In genomic region chr11:73991471-73992006, GRCh38 we compare ENCODE assay signal across 17 cellular contexts. TPM values are rescaled to one million over a fixed set of nuclear protein-coding genes. Genes with fewer than 3 reads are reported as not detected.
DNase-seq lines count a peak whose midpoint lies in the region; ATAC-seq, FAIRE-seq and TF ChIP-seq lines count a peak whose summit lies in the region.
"Had no signal": no experiment of that assay in that cellular context is flagged by ENCODE, and none has a peak within 500 bp of the region (broad histone marks: within the 10 kb centered on the region; RNA-seq: fewer than 3 reads in every experiment).

No MANE protein-coding gene starts in this region.

- no peaks in the 10 kb centered on the region for H3K36me3 ChIP-seq in kidney (ENCODE audit: control insufficient read depth in 1 of 2, insufficient read depth in 2 of 2, low read length in 2 of 2)
- H3K36me3 ChIP-seq: transverse colon had no signal

- no peaks in the 10 kb centered on the region for H3K9me3 Mint-ChIP-seq in IgD-negative memory B cell
- H3K9me3 Mint-ChIP-seq in H9 = no peaks in the 10 kb centered on the region
- H3K9me3 Mint-ChIP-seq: effector memory CD8-positive, alpha-beta T cell had no signal

- WGBS in H9 (ENCODE audit: extremely low coverage, insufficient read length, low lambda C conversion rate) = no CpG with 5 or more reads among the region's 6 CpGs

- H3K4me3 Mint-ChIP-seq in IgD-negative memory B cell (peak overlapping the region in 3 of 4 donors; percentile 54 to 91 (median 72)), H9 (no peak overlapping the region)
- H3K4me3 Mint-ChIP-seq: effector memory CD8-positive, alpha-beta T cell had no signal

- H3K79me2 ChIP-seq in H9 (ENCODE audit: insufficient read depth, low read length) = no peaks in the 10 kb centered on the region

- H3K27ac ChIP-seq in kidney (ENCODE audit: low read depth in 2 of 2, low read length in 2 of 2) (no peak overlapping the region), H9 (ENCODE audit: insufficient read length, low read depth, low read length) (no peak overlapping the region)
- H3K27ac ChIP-seq: HL-60, transverse colon had no signal

- H3K9ac ChIP-seq in kidney (ENCODE audit: low read length in 2 of 2) = no peak overlapping the region
- H3K9ac ChIP-seq in H9 (ENCODE audit: extremely low read depth, insufficient read length, low read length) = no peak overlapping the region

- H3K4me1 ChIP-seq in kidney (ENCODE audit: control insufficient read depth in 1 of 2, insufficient read depth in 1 of 2, low read depth in 1 of 2, low read length in 2 of 2) = no peaks in the 10 kb centered on the region
- no peaks in the 10 kb centered on the region for H3K4me1 ChIP-seq in H9 (ENCODE audit: insufficient read depth, low read length)

- H3K56ac ChIP-seq in H9 (ENCODE audit: insufficient read length, low read depth, low read length) = no peak overlapping the region

- no peak overlapping the region for H2BK20ac ChIP-seq in H9 (ENCODE audit: low read depth, low read length, poor library complexity, severe bottlenecking)

- H3K27me3 ChIP-seq in H9 (ENCODE audit: insufficient read depth, low read length) = no peaks in the 10 kb centered on the region
- H3K27me3 ChIP-seq: transverse colon had no signal

- DNase-seq in GM10266 (ENCODE audit: extremely low spot score) = peak; percentile 47
- DNase-seq in kidney = peak; percentile 22
- DNase-seq in KG1 (lab: John Stamatoyannopoulos, UW) = no peak
- no peak for DNase-seq in RPMI8226
- DNase-seq in H9 = no peak
- DNase-seq: Calu3; effector memory CD8-positive, alpha-beta T cell; kidney glomerular epithelial cell; NCI-H1092; NCI-H524 treated with DMSO at 0.1 percent for 48 hours; transverse colon had no signal

- no peak overlapping the region for H2BK5ac ChIP-seq in H9 (ENCODE audit: insufficient read length, low read length)

- no peak overlapping the region for H3K4ac ChIP-seq in H9 (ENCODE audit: low read depth, low read length)

- H2AFZ ChIP-seq in H9 (ENCODE audit: low read length) = no peak overlapping the region

- no peaks in the 10 kb centered on the region for H4K20me1 ChIP-seq in H9 (ENCODE audit: control insufficient read depth, insufficient read depth, insufficient read length)

- H3K4me2 ChIP-seq in H9 (ENCODE audit: insufficient read depth, insufficient read length, low read length) = no peak overlapping the region

- H3K36me3 Mint-ChIP-seq in IgD-negative memory B cell = no peaks in the 10 kb centered on the region
- H3K36me3 Mint-ChIP-seq in H9 (ENCODE audit: insufficient read depth in 1 of 3, low read depth in 3 of 3) = no peaks in the 10 kb centered on the region

- FAIRE-seq in kidney (lab: Jason Lieb, UNC) = no peak
- FAIRE-seq: frontal cortex had no signal

- no peak overlapping the region for H3K18ac ChIP-seq in H9 (ENCODE audit: insufficient read length, low read depth, low read length)

- H4K8ac ChIP-seq in H9 (replicated peaks; ENCODE audit: insufficient read length, low read depth, low read length) = no peak overlapping the region

- no peak overlapping the region for H4K5ac ChIP-seq in H9 (ENCODE audit: insufficient read length, low read depth, low read length)

- H3T11ph ChIP-seq in H9 (ENCODE audit: low read length) = no peak overlapping the region

- intact Hi-C loops in kidney (cut with DNase I) = no loop called here

- no peak overlapping the region for H3K23ac ChIP-seq in H9 (ENCODE audit: insufficient read length, low read depth, low read length)

- no peaks in the 10 kb centered on the region for H3K23me2 ChIP-seq in H9 (ENCODE audit: insufficient read length, low read depth, low read length, poor library complexity, severe bottlenecking)

- ATAC-seq in GM19025 (IDR thresholded peaks at IDR 0.05; ENCODE audit: low read depth, unreplicated experiment) = peak; percentile 42
- ATAC-seq in HG03139 (IDR thresholded peaks at IDR 0.05; ENCODE audit: unreplicated experiment) = no peak
- ATAC-seq: effector memory CD8-positive, alpha-beta T cell; Right ventricle myocardium inferior had no signal

- no peak overlapping the region for H2BK120ac ChIP-seq in H9 (ENCODE audit: low read depth, low read length, poor library complexity, severe bottlenecking)

- H2BK12ac ChIP-seq in H9 (ENCODE audit: insufficient read length, low read depth, low read length) = no peak overlapping the region

- H3K79me1 ChIP-seq in H9 (ENCODE audit: insufficient read depth, low read depth, low read length, poor library complexity, severe bottlenecking) = no peaks in the 10 kb centered on the region

- no peak overlapping the region for H4K91ac ChIP-seq in H9 (ENCODE audit: insufficient read length, low read depth, low read length)

- TF ChIP-seq CTCF in GM10266 (IDR thresholded peaks at IDR 0.05; ENCODE audit: control insufficient read depth, insufficient read depth, low read depth, missing control alignments) (no peak), kidney (IDR thresholded peaks at IDR 0.05; ENCODE audit: borderline replicate concordance, extremely low read depth, insufficient read depth) (no peak), H9 (conservative IDR thresholded peaks at IDR 0.05) (no peak)

- no peak overlapping the region for H2AK5ac ChIP-seq in H9 (ENCODE audit: insufficient read length, low read length)

- H2BK15ac ChIP-seq in H9 (ENCODE audit: low read depth, low read length) = no peak overlapping the region

- H3K27me3 Mint-ChIP-seq in IgD-negative memory B cell (no peaks in the 10 kb centered on the region), H9 (ENCODE audit: low read depth) (no peaks in the 10 kb centered on the region; the same call in 1 of the 2 replicates)
- H3K27me3 Mint-ChIP-seq: effector memory CD8-positive, alpha-beta T cell had no signal

- H3K9me3 ChIP-seq in kidney (ENCODE audit: control insufficient read depth in 1 of 2, low read length in 2 of 2) = no peaks in the 10 kb centered on the region
- no peaks in the 10 kb centered on the region for H3K9me3 ChIP-seq in H9 (ENCODE audit: control insufficient read depth, low read depth, low read length)
- H3K9me3 ChIP-seq: transverse colon had no signal

- H3K4me1 Mint-ChIP-seq in IgD-negative memory B cell (peaks cover 40 to 50% (median 45%) of the 10 kb centered on the region in 3 donors), H9 (peaks cover 5 to 8% of the 10 kb centered on the region in 2 experiments; a peak in 2 of 4 replicates)

- H3K4me3 ChIP-seq in kidney (ENCODE audit: low read length in 2 of 2) = no peak overlapping the region
- H3K4me3 ChIP-seq: transverse colon had no signal

- no peak overlapping the region for H3K14ac ChIP-seq in H9 (ENCODE audit: insufficient read depth, low read length)

- H3K27ac Mint-ChIP-seq in IgD-negative memory B cell (peak overlapping the region; percentile 38 to 91 (median 86)), H9 (no peak overlapping the region; a peak in 1 of 7 replicates)

RNA-seq across cellular contexts. Expression of gene UCP2, which starts 8.9 kb away (rescaled TPM):
- 1,475 TPM for polyA plus RNA-seq in IgD-negative memory B cell
- total RNA-seq in kidney = 104 TPM
- 36.4 TPM for polyA plus RNA-seq in kidney (ENCODE audit: insufficient read depth, low read depth, low replicate concordance)
- total RNA-seq in H9 (2021) = 58.3 and 62.1 TPM in 2 replicates

RNA-seq across cellular contexts. Expression of gene UCP3, which starts 17.3 kb away (rescaled TPM):
- polyA plus RNA-seq in IgD-negative memory B cell = 0.19 TPM
- 4.0 TPM for total RNA-seq in kidney
- 0.28 TPM for polyA plus RNA-seq in kidney (ENCODE audit: insufficient read depth, low read depth, low replicate concordance)
- total RNA-seq in H9 (2021) = 0.77 and 0.85 TPM in 2 replicates

RNA-seq across cellular contexts. Expression of gene DNAJB13, which starts 40.7 kb away (rescaled TPM):
- polyA plus RNA-seq in IgD-negative memory B cell = 0.35 TPM
- total RNA-seq in kidney = 4.3 TPM
- polyA plus RNA-seq in kidney (ENCODE audit: insufficient read depth, low read depth, low replicate concordance) = 1.5 TPM
- total RNA-seq in H9 (2021) = not detected in 2 replicates
- total RNA-seq: frontal cortex, Right ventricle myocardium inferior, transverse colon had no signal

Comparison
In these comparisons a context has a peak if more than half of its experiments do, and no peak if none do; other contexts are left out.
1. DNase-seq: peak in GM10266 (single experiment) and kidney (single experiment); none in KG1 (single experiment), RPMI8226 (single experiment) and H9 (single experiment).
2. H3K27ac Mint-ChIP-seq: peak in IgD-negative memory B cell (3 of 3); none in H9 (0 of 3).
3. H3K4me3 Mint-ChIP-seq: peak in IgD-negative memory B cell (3 of 4); none in H9 (0 of 2).